Comparison of ENCODE assay signal across 9 cellular contexts in the genomic region with DNA sequence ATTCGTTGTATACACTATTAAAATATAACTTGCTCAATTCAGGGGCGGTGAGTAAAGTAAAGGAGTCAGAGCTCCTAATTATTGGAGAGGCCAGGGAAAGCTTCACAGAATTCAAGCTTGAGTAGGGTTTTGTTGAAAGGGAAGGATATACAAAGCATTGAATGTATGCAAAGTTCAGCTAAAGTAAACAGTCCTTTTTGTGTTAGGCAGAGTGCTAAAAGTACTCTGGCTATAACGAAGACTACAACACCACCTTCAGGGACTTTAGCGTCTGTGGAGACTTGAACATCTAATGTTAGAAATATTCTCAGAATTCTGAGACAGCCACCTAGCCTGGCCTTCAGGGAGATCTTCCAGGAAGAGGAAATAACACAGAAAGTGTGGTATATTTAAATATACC. TPM values are rescaled to one million over a fixed set of nuclear protein-coding genes. Genes with fewer than 3 reads are reported as not detected.
DNase-seq lines count a peak whose midpoint lies in the region; ATAC-seq and TF ChIP-seq lines count a peak whose summit lies in the region.
"Had no signal": no experiment of that assay in that cellular context is flagged by ENCODE, and none has a peak within 500 bp of the region (broad histone marks: within the 10 kb centered on the region; RNA-seq: fewer than 3 reads in every experiment).

No MANE protein-coding gene starts in this region.

- intact Hi-C loops in psoas muscle (cut with DNase I), result loop anchor here in 1 of 2 donors (5.0 kb wide), 1 partner anchor 39 kb away; no protein-coding TSS in a partner anchor

- WGBS in psoas muscle, 3 donors, result 33 to 56% (median 38%) methylated on average over 4 of the region's 4 CpGs

- H3K27me3 ChIP-seq in duodenal mucosa (ENCODE audit: control insufficient read depth in 1 of 2, insufficient read depth in 2 of 2, low read length in 2 of 2) (no peaks in the 10 kb centered on the region), psoas muscle (ENCODE audit: insufficient read depth in 3 of 3, low read length in 2 of 3) (no peaks in the 10 kb centered on the region)

- H3K27ac ChIP-seq in duodenal mucosa (ENCODE audit: low read depth, low read length), result no peak overlapping the region
- H3K27ac ChIP-seq in psoas muscle, result peak overlapping the region; percentile 94

- H3K36me3 ChIP-seq in duodenal mucosa (ENCODE audit: control insufficient read depth in 1 of 2, insufficient read depth in 2 of 2, low read length in 2 of 2) (peaks cover 0 to 3% of the 10 kb centered on the region in 2 donors), psoas muscle (ENCODE audit: insufficient read depth in 1 of 2, low read depth in 1 of 2) (peaks cover 0 to 14% of the 10 kb centered on the region in 2 donors)

- peak overlapping the region in 1 of 2 donors; percentile 64 for H3K9ac ChIP-seq in duodenal mucosa (ENCODE audit: low read depth in 1 of 2, low read length in 2 of 2)

- H3K4me3 ChIP-seq in duodenal mucosa (ENCODE audit: low read depth in 1 of 2, low read length in 2 of 2), result peak overlapping the region; percentile 84 to 95
- H3K4me3 ChIP-seq in psoas muscle, result peak overlapping the region; percentile 74

- ATAC-seq in psoas muscle, result no peak
- ATAC-seq in HG02970 (IDR thresholded peaks at IDR 0.05; ENCODE audit: low FRiP score, unreplicated experiment), result no peak
- no peak for ATAC-seq in HG02973 (IDR thresholded peaks at IDR 0.05; ENCODE audit: unreplicated experiment)

- H3K4me1 ChIP-seq in duodenal mucosa (ENCODE audit: control insufficient read depth in 1 of 2, insufficient read depth in 2 of 2, low read length in 2 of 2), result peaks cover 3 to 17% of the 10 kb centered on the region in 2 donors
- H3K4me1 ChIP-seq in psoas muscle, result peaks cover 13% of the 10 kb centered on the region

- DNase-seq in NCI-H146 (lab: John Stamatoyannopoulos, UW) (peak; percentile 27), NCI-H146 treated with DMSO at 0.1 percent for 48 hours (lab: John Stamatoyannopoulos, UW; ENCODE audit: unreplicated experiment) (no peak), NCI-H526 treated with DMSO at 0.1 percent for 48 hours (lab: John Stamatoyannopoulos, UW) (peak; percentile 99), psoas muscle (no peak)
- no peak for DNase-seq in activated CD4-positive, CD25-positive, alpha-beta regulatory T cell treated with anti-CD3 and anti-CD28 coated beads, Interleukin-2, amount 50 U/mL, for 72 hours

- TF ChIP-seq CTCF in psoas muscle (IDR thresholded peaks at IDR 0.05), result no peak

- H3K9me3 ChIP-seq in duodenal mucosa (ENCODE audit: control insufficient read depth in 1 of 2, low read length in 2 of 2), result no peaks in the 10 kb centered on the region
- H3K9me3 ChIP-seq in psoas muscle, result no peaks in the 10 kb centered on the region

RNA-seq across cellular contexts. Expression of gene FALEC, which starts 1.1 kb away (rescaled TPM):
- not detected for total RNA-seq in psoas muscle
- polyA plus RNA-seq in psoas muscle, result 1 to 10 TPM in 1 of 3 donors, under 1 TPM in 2; 0.38 to 1.2 (median 0.39) TPM

RNA-seq across cellular contexts. Expression of gene ECM1, which starts 8.7 kb away (rescaled TPM):
- 1 to 10 TPM; 2.9 to 4.6 (median 4.1) TPM for total RNA-seq in psoas muscle
- 1 to 10 TPM; 1.8 to 8.5 (median 2.7) TPM for polyA plus RNA-seq in psoas muscle

RNA-seq across cellular contexts. Expression of gene TARS2, which starts 29.4 kb away (rescaled TPM):
- total RNA-seq in psoas muscle, result 10 to 100 TPM; 20.8 to 44.5 (median 32.9) TPM
- polyA plus RNA-seq in psoas muscle, result 10 to 100 TPM in 2 of 3 donors, 1 to 10 TPM in 1; 9.6 to 24.0 (median 13.5) TPM

RNA-seq across cellular contexts. Expression of gene ADAMTSL4, which starts 32.6 kb away (rescaled TPM):
- total RNA-seq in psoas muscle, result 100 to 1,000 TPM in 1 of 4 donors, 10 to 100 TPM in 3; 17.1 to 109 (median 31.6) TPM
- polyA plus RNA-seq in psoas muscle, result 10 to 100 TPM in 2 of 3 donors, 1 to 10 TPM in 1; 7.4 to 32.6 (median 20.4) TPM
- total RNA-seq: activated CD8-positive, alpha-beta memory T cell treated with anti-CD3 and anti-CD28 coated beads for 36 hours had no signal

Comparison
In these comparisons a context has a peak if more than half of its experiments do, and no peak if none do; other contexts are left out.
1. DNase-seq: peak in NCI-H146 (single experiment) and NCI-H526 treated with DMSO at 0.1 percent for 48 hours (single experiment); none in NCI-H146 treated with DMSO at 0.1 percent for 48 hours (single experiment), psoas muscle (0 of 2) and activated CD4-positive, CD25-positive, alpha-beta regulatory T cell treated with anti-CD3 and anti-CD28 coated beads, Interleukin-2, amount 50 U/mL, for 72 hours (single experiment).